In the genomic region with DNA sequence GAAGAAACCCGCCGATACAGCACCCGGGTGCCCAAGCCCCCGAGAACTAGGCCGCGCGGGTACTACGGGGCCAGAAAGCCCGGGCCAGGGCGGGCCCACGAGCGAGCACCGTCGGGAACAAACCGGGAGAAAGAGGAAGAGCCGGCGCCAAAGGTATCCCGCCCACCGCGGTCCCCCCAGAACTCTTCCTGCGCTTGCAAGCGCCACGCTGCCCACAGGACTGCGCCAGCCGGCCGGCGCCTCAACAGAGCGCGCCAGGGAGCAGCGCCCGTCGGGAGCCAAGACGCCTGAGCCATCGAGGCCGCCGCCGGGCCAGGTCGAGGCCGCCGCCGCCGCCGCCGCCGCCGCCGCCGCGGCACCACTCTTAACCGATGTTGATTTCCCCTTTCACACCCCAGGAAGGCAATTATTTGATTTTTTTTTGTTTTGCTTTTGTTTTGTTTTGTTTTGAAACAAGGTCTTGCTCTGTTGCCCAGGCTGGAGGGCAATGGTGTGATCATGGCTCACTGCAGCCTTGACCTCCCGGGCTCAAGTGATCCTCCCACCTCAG, we compare ENCODE assay signal across 8 cellular contexts. TPM values are rescaled to one million over a fixed set of nuclear protein-coding genes. Genes with fewer than 3 reads are reported as not detected.
A peak's percentile ranks its signal among the peaks of the same experiment; 100 is the strongest.
DNase-seq lines count a peak whose midpoint lies in the region; ATAC-seq and TF ChIP-seq lines count a peak whose summit lies in the region.
"Not testable (repeated sequence)": the region's sequence is repeated elsewhere in the genome, so short reads cannot be mapped to it uniquely, and the experiment has no call there.

No MANE protein-coding gene starts in this region.

- H3K4me1 ChIP-seq in spleen = peaks cover 0 to 24% (median 5%) of the 10 kb centered on the region in 6 donors
- H3K4me1 ChIP-seq in upper lobe of left lung = not testable (repeated sequence)

- peak overlapping the region in 1 of 8 donors; percentile 30 for H3K27ac ChIP-seq in spleen
- not testable (repeated sequence) for H3K27ac ChIP-seq in upper lobe of left lung

- peak; percentile 85 for ATAC-seq in effector memory CD8-positive, alpha-beta T cell (replicated peaks)
- ATAC-seq in memory B cell (ENCODE audit: low read depth) = peak; percentile 75
- ATAC-seq in upper lobe of left lung (ENCODE audit: low FRiP score in 2 of 2) = not testable (repeated sequence)

- DNase-seq in CD14-positive monocyte (ENCODE audit: low spot score); HFFc6; activated CD4-positive, alpha-beta T cell treated with anti-CD3 and anti-CD28 coated beads, Interleukin-2, amount 10 ng/mL, durations not matched to agents 24 days and 14 days; memory B cell (ENCODE audit: low spot score in 2 of 2); spleen: not testable (repeated sequence)
- DNase-seq in activated naive CD4-positive, alpha-beta T cell treated with anti-CD3 and anti-CD28 coated beads, Interleukin-2, amount 10 ng/mL, durations not matched to agents 7 days and 5 days = peak; percentile 35
- peak in 1 of 3 experiments; percentile 8 for DNase-seq in effector memory CD8-positive, alpha-beta T cell
- peak in 1 of 2 donors; percentile 84 for DNase-seq in upper lobe of left lung

- H3K4me3 Mint-ChIP-seq in CD14-positive monocyte = peak overlapping the region; percentile 71 to 88
- peak overlapping the region; percentile 22; the same call in 1 of the 2 replicates for H3K4me3 Mint-ChIP-seq in HFFc6
- H3K4me3 Mint-ChIP-seq in activated CD4-positive, alpha-beta T cell treated with anti-CD3 and anti-CD28 coated beads, Interleukin-2, amount 10 ng/mL, durations not matched to agents 24 days and 14 days = peak overlapping the region; percentile 57
- H3K4me3 Mint-ChIP-seq in activated naive CD4-positive, alpha-beta T cell treated with anti-CD3 and anti-CD28 coated beads, Interleukin-2, amount 10 ng/mL, durations not matched to agents 7 days and 5 days = peak overlapping the region; percentile 49
- H3K4me3 Mint-ChIP-seq in effector memory CD8-positive, alpha-beta T cell = peak overlapping the region; percentile 67 to 79
- peak overlapping the region; percentile 75 for H3K4me3 Mint-ChIP-seq in memory B cell

- H3K27ac Mint-ChIP-seq in CD14-positive monocyte; HFFc6; activated CD4-positive, alpha-beta T cell treated with anti-CD3 and anti-CD28 coated beads, Interleukin-2, amount 10 ng/mL, durations not matched to agents 24 days and 14 days; activated naive CD4-positive, alpha-beta T cell treated with anti-CD3 and anti-CD28 coated beads, Interleukin-2, amount 10 ng/mL, durations not matched to agents 7 days and 5 days; memory B cell: not testable (repeated sequence)
- H3K27ac Mint-ChIP-seq in effector memory CD8-positive, alpha-beta T cell = peak overlapping the region in 1 of 2 donors; percentile 72

- TF ChIP-seq CTCF in CD14-positive monocyte (IDR thresholded peaks at IDR 0.05); HFFc6 (IDR thresholded peaks at IDR 0.05); spleen (IDR thresholded peaks at IDR 0.05 in 8 of 11, conservative IDR thresholded peaks at IDR 0.05 in 3 of 11); upper lobe of left lung (IDR thresholded peaks at IDR 0.05): not testable (repeated sequence)

- 4 to 17% (median 5%) methylated on average over 24 to 44 of the region's 51 CpGs for WGBS in spleen, 5 donors
- 13 to 19% methylated on average over 13 to 30 of the region's 51 CpGs for WGBS in upper lobe of left lung, 2 donors

- intact Hi-C loops in CD14-positive monocyte (cut with micrococcal nuclease) (loop anchor here in 1 of 2 donors (5.0 kb wide), 1 partner anchor 155 kb away; no protein-coding TSS in a partner anchor), spleen (cut with DNase I; ENCODE audit: low total_unique reads) (loop anchor here (10.0 kb wide), 1 partner anchor 48 kb away; a partner anchor contains a TSS)
- intact Hi-C loops in activated CD4-positive, alpha-beta T cell treated with anti-CD3 and anti-CD28 coated beads, Interleukin-2, amount 10 ng/mL, durations not matched to agents 24 days and 14 days (cut with micrococcal nuclease) = not testable (repeated sequence)

- not testable (repeated sequence) for H3K36me3 Mint-ChIP-seq in CD14-positive monocyte; HFFc6 (ENCODE audit: low read depth); activated CD4-positive, alpha-beta T cell treated with anti-CD3 and anti-CD28 coated beads, Interleukin-2, amount 10 ng/mL, durations not matched to agents 24 days and 14 days (ENCODE audit: low read depth); activated naive CD4-positive, alpha-beta T cell treated with anti-CD3 and anti-CD28 coated beads, Interleukin-2, amount 10 ng/mL, durations not matched to agents 7 days and 5 days; effector memory CD8-positive, alpha-beta T cell (ENCODE audit: insufficient read depth); memory B cell

- TF ChIP-seq EP300 in upper lobe of left lung (IDR thresholded peaks at IDR 0.05) = not testable (repeated sequence)

- peaks cover 20% of the 10 kb centered on the region for H3K4me1 Mint-ChIP-seq in CD14-positive monocyte
- H3K4me1 Mint-ChIP-seq in HFFc6 (ENCODE audit: low read depth); activated naive CD4-positive, alpha-beta T cell treated with anti-CD3 and anti-CD28 coated beads, Interleukin-2, amount 10 ng/mL, durations not matched to agents 7 days and 5 days; effector memory CD8-positive, alpha-beta T cell (ENCODE audit: low read depth in 2 of 2); memory B cell: not testable (repeated sequence)
- peaks cover 16% of the 10 kb centered on the region for H3K4me1 Mint-ChIP-seq in activated CD4-positive, alpha-beta T cell treated with anti-CD3 and anti-CD28 coated beads, Interleukin-2, amount 10 ng/mL, durations not matched to agents 24 days and 14 days

- peaks cover 0 to 23% (median 0%) of the 10 kb centered on the region in 7 donors for H3K27me3 ChIP-seq in spleen (replicated peaks in 1 of 7)
- H3K27me3 ChIP-seq in upper lobe of left lung = not testable (repeated sequence)

- not testable (repeated sequence) for H3K9me3 Mint-ChIP-seq in CD14-positive monocyte; HFFc6; activated CD4-positive, alpha-beta T cell treated with anti-CD3 and anti-CD28 coated beads, Interleukin-2, amount 10 ng/mL, durations not matched to agents 24 days and 14 days; activated naive CD4-positive, alpha-beta T cell treated with anti-CD3 and anti-CD28 coated beads, Interleukin-2, amount 10 ng/mL, durations not matched to agents 7 days and 5 days; effector memory CD8-positive, alpha-beta T cell; memory B cell

- TF ChIP-seq POLR2A in spleen (IDR thresholded peaks at IDR 0.05); upper lobe of left lung (IDR thresholded peaks at IDR 0.05): not testable (repeated sequence)

- H3K27me3 Mint-ChIP-seq in CD14-positive monocyte (ENCODE audit: low read depth in 3 of 3) = peaks cover 13 to 25% (median 14%) of the 10 kb centered on the region in 3 donors
- H3K27me3 Mint-ChIP-seq in HFFc6 (ENCODE audit: insufficient read depth) = peaks cover 23% of the 10 kb centered on the region
- H3K27me3 Mint-ChIP-seq in activated CD4-positive, alpha-beta T cell treated with anti-CD3 and anti-CD28 coated beads, Interleukin-2, amount 10 ng/mL, durations not matched to agents 24 days and 14 days = peaks cover 34% of the 10 kb centered on the region
- peaks cover 68% of the 10 kb centered on the region for H3K27me3 Mint-ChIP-seq in activated naive CD4-positive, alpha-beta T cell treated with anti-CD3 and anti-CD28 coated beads, Interleukin-2, amount 10 ng/mL, durations not matched to agents 7 days and 5 days
- H3K27me3 Mint-ChIP-seq in effector memory CD8-positive, alpha-beta T cell; memory B cell: not testable (repeated sequence)

- CTCF ChIA-PET in activated naive CD4-positive, alpha-beta T cell treated with anti-CD3 and anti-CD28 coated beads, Interleukin-2, amount 10 ng/mL, durations not matched to agents 7 days and 5 days (lab: Charles Lee) = interaction anchor here (3.2 kb wide), 1 partner anchor 170 kb away, joined by 11 read pairs; no protein-coding TSS in a partner anchor

- H3K4me3 ChIP-seq in spleen = peak overlapping the region in 7 of 8 donors; percentile 7 to 66 (median 32)
- peak overlapping the region in 3 of 4 donors; percentile 24 to 43 (median 43) for H3K4me3 ChIP-seq in upper lobe of left lung

- H3K9me3 ChIP-seq in spleen, upper lobe of left lung: not testable (repeated sequence)

- not testable (repeated sequence) for H3K36me3 ChIP-seq in spleen, upper lobe of left lung

RNA-seq across cellular contexts. Expression of a gene that starts 12.8 kb away (rescaled TPM):
- polyA plus RNA-seq in CD14-positive monocyte = 100 to 1,000 TPM in 1 of 2 donors, 10 to 100 TPM in 1; 78.4 to 108 TPM
- total RNA-seq in HFFc6 (2021; fragmentation: NEBNext Ultra II Directional; extraction: Animal tissue kit (Norgen Biotek cat#: 25700)) = 10 to 100 TPM; 21.1 to 24.4 (median 23.2) TPM
- total RNA-seq in activated CD4-positive, alpha-beta T cell treated with anti-CD3 and anti-CD28 coated beads, Interleukin-2, amount 10 ng/mL, durations not matched to agents 24 days and 14 days = 68.8 and 72.5 TPM in 2 replicates
- 10 to 100 TPM; 55.0 to 92.1 (median 72.7) TPM for total RNA-seq in spleen
- polyA plus RNA-seq in spleen = 10 to 100 TPM; 47.9 to 67.1 (median 54.5) TPM
- 100 to 1,000 TPM in 1 of 6 donors, 10 to 100 TPM in 5; 31.9 to 119 (median 54.0) TPM for total RNA-seq in upper lobe of left lung

RNA-seq across cellular contexts. Expression of a gene that starts 51.0 kb away (rescaled TPM):
- 10 to 100 TPM; 25.9 to 26.9 TPM for polyA plus RNA-seq in CD14-positive monocyte
- total RNA-seq in HFFc6 (2021; fragmentation: NEBNext Ultra II Directional; extraction: Animal tissue kit (Norgen Biotek cat#: 25700)) = 10 to 100 TPM; 54.8 to 61.8 (median 58.0) TPM
- 132 TPM in 2 replicates for total RNA-seq in activated CD4-positive, alpha-beta T cell treated with anti-CD3 and anti-CD28 coated beads, Interleukin-2, amount 10 ng/mL, durations not matched to agents 24 days and 14 days
- 10 to 100 TPM; 27.3 to 52.9 (median 34.8) TPM for total RNA-seq in spleen
- 10 to 100 TPM; 16.9 to 17.8 (median 17.3) TPM for polyA plus RNA-seq in spleen
- 10 to 100 TPM; 18.4 to 49.7 (median 38.2) TPM for total RNA-seq in upper lobe of left lung

Comparison
In these comparisons a context has a peak if more than half of its experiments do, and no peak if none do; other contexts are left out.
1. H3K4me3 Mint-ChIP-seq: peak in every context shown above with its lines; median percentile 80 in CD14-positive monocyte; 75 in memory B cell; 73 in effector memory CD8-positive, alpha-beta T cell; 57 in activated CD4-positive, alpha-beta T cell treated with anti-CD3 and anti-CD28 coated beads, Interleukin-2, amount 10 ng/mL, durations not matched to agents 24 days and 14 days; 49 in activated naive CD4-positive, alpha-beta T cell treated with anti-CD3 and anti-CD28 coated beads, Interleukin-2, amount 10 ng/mL, durations not matched to agents 7 days and 5 days; 22 in HFFc6.